In the genomic region with DNA sequence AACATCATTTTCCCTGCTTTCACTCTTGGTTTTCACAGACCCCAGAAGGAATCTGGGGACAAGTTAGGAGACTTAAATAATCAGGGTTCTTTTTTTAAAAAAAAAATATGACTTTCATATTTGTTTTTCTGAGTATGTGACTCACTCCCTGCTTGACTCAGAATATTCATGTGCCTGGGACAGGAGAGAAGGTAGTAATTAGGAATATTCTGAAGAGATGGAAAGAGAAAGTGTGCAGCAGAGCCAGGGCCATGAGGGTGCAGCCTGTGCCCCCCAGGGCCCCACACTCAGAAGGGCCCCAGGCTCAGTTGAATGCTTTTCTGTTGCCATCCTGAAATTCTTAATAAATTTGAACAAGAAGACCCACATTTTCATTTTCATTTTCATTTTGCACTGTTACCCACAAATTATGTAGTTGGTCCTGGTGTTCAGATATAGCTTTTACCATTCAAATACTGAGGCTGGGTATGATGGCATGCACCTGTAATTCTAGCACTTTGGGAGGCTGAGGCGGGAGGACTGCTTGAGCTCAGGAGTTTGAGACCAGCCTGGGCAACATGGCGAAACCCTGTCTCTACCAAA, we compare ENCODE assay signal across 13 cellular contexts. TPM values are rescaled to one million over a fixed set of nuclear protein-coding genes. Genes with fewer than 3 reads are reported as not detected.
DNase-seq lines count a peak whose midpoint lies in the region; ATAC-seq, FAIRE-seq and TF ChIP-seq lines count a peak whose summit lies in the region.
"Had no signal": no experiment of that assay in that cellular context is flagged by ENCODE, and none has a peak within 500 bp of the region (broad histone marks: within the 10 kb centered on the region; RNA-seq: fewer than 3 reads in every experiment).

No MANE protein-coding gene starts in this region.

- peaks cover 20% of the 10 kb centered on the region for H3K4me1 Mint-ChIP-seq in activated CD8-positive, alpha-beta T cell treated with anti-CD3 and anti-CD28 coated beads, Interleukin-2, amount 10 ng/mL, durations not matched to agents 7 days and 5 days (ENCODE audit: low read depth)

- DNase-seq in GM12891 (ENCODE audit: insufficient read length, low spot score) = no peak
- DNase-seq in activated CD8-positive, alpha-beta T cell treated with anti-CD3 and anti-CD28 coated beads, Interleukin-2, amount 10 ng/mL, durations not matched to agents 7 days and 5 days = no peak
- peak; percentile 11 to 14 for DNase-seq in fibroblast of lung (ENCODE audit: low read depth in 2 of 2)
- DNase-seq in superior temporal gyrus (ENCODE audit: extremely low spot score) = no peak
- DNase-seq in erythroblast (lab: John Stamatoyannopoulos, UW) = no peak
- DNase-seq in NCI-H1048 (lab: John Stamatoyannopoulos, UW) = no peak
- DNase-seq: NCI-H146, NCI-H345, ovary had no signal

- H3K9me3 ChIP-seq in fibroblast of lung (ENCODE audit: control insufficient read depth, insufficient read depth, low read depth, low read length) = no peaks in the 10 kb centered on the region
- H3K9me3 ChIP-seq: ovary had no signal

- no peak overlapping the region for H3K27ac ChIP-seq in fibroblast of lung (ENCODE audit: insufficient read depth, low read length)
- H3K27ac ChIP-seq: ovary, SJSA1 had no signal

- peak; percentile 28 for FAIRE-seq in GM12891 (lab: Jason Lieb, UNC)

- no peak overlapping the region for H3K4me3 Mint-ChIP-seq in activated CD8-positive, alpha-beta T cell treated with anti-CD3 and anti-CD28 coated beads, Interleukin-2, amount 10 ng/mL, durations not matched to agents 7 days and 5 days

- no peak overlapping the region for H3K9ac ChIP-seq in fibroblast of lung (ENCODE audit: insufficient read depth, low read length)

- H3K79me2 ChIP-seq in fibroblast of lung (ENCODE audit: control insufficient read depth, insufficient read depth, low read length) = no peaks in the 10 kb centered on the region

- H3K36me3 ChIP-seq in fibroblast of lung (ENCODE audit: control insufficient read depth, insufficient read depth, low read length) = no peaks in the 10 kb centered on the region
- H3K36me3 ChIP-seq: ovary, SJSA1 had no signal

- no peak overlapping the region for H2AFZ ChIP-seq in fibroblast of lung (ENCODE audit: low read length)

- no peak for TF ChIP-seq POLR2A in GM12891 (IDR thresholded peaks at IDR 0.05; ENCODE audit: low read depth, low read length)
- no peak for TF ChIP-seq POLR2A in erythroblast (IDR thresholded peaks at IDR 0.05; ENCODE audit: low read length)

- peak; percentile 38 for ATAC-seq in GM21381 (IDR thresholded peaks at IDR 0.05; ENCODE audit: unreplicated experiment)
- ATAC-seq in activated CD8-positive, alpha-beta T cell treated with anti-CD3 and anti-CD28 coated beads, Interleukin-2, amount 10 ng/mL, durations not matched to agents 7 days and 5 days = peak; percentile 33
- ATAC-seq in HG02885 (IDR thresholded peaks at IDR 0.05; ENCODE audit: poor library complexity, unreplicated experiment) = no peak

- H3K27ac Mint-ChIP-seq in activated CD8-positive, alpha-beta T cell treated with anti-CD3 and anti-CD28 coated beads, Interleukin-2, amount 10 ng/mL, durations not matched to agents 7 days and 5 days = peak overlapping the region; percentile 70

- peak overlapping the region; percentile 59 for H3K4me2 ChIP-seq in fibroblast of lung (ENCODE audit: extremely low read depth, insufficient read depth, low read length)
- H3K4me2 ChIP-seq: smooth muscle cell had no signal

- peaks cover 3% of the 10 kb centered on the region for H3K4me1 ChIP-seq in fibroblast of lung (ENCODE audit: control insufficient read depth, extremely low read depth, insufficient read depth, low read length)
- H3K4me1 ChIP-seq: SJSA1 had no signal

- CTCF ChIA-PET in activated CD8-positive, alpha-beta T cell treated with anti-CD3 and anti-CD28 coated beads, Interleukin-2, amount 10 ng/mL, durations not matched to agents 7 days and 5 days (lab: Charles Lee) = interaction anchor here (0.6 to 7.4 kb wide), 7 partner anchors 20 to 397 kb away, joined by 3 to 47 read pairs (median 3); no protein-coding TSS in a partner anchor

- no peak overlapping the region for H3K4me3 ChIP-seq in fibroblast of lung (replicated peaks in 1 of 4; ENCODE audit: control extremely low read depth in 1 of 4, insufficient read depth in 1 of 4, low read depth in 3 of 4, low read length in 4 of 4)
- H3K4me3 ChIP-seq: ovary, SJSA1, smooth muscle cell had no signal

- POLR2A ChIA-PET in activated CD8-positive, alpha-beta T cell treated with anti-CD3 and anti-CD28 coated beads, Interleukin-2, amount 10 ng/mL, durations not matched to agents 7 days and 5 days (lab: Charles Lee) = interaction anchor here (0.8 kb wide), 1 partner anchor 11 kb away, joined by 6 read pairs; the partner anchor contains the start of gene LONP2

- H3K27me3 ChIP-seq in fibroblast of lung (ENCODE audit: control insufficient read depth, insufficient read depth, low read length) = no peaks in the 10 kb centered on the region
- H3K27me3 ChIP-seq: ovary, SJSA1 had no signal

- no peaks in the 10 kb centered on the region for H3K9me3 Mint-ChIP-seq in activated CD8-positive, alpha-beta T cell treated with anti-CD3 and anti-CD28 coated beads, Interleukin-2, amount 10 ng/mL, durations not matched to agents 7 days and 5 days (ENCODE audit: insufficient read depth)

- H4K20me1 ChIP-seq in fibroblast of lung (ENCODE audit: control insufficient read depth, extremely low read depth, insufficient read depth, low read length) = no peaks in the 10 kb centered on the region

- TF ChIP-seq CTCF in fibroblast of lung (conservative IDR thresholded peaks at IDR 0.05 in 1 of 2, IDR thresholded peaks at IDR 0.05 in 1 of 2; ENCODE audit: low read depth in 1 of 2, low read length in 2 of 2) = no peak

- H3K36me3 Mint-ChIP-seq in activated CD8-positive, alpha-beta T cell treated with anti-CD3 and anti-CD28 coated beads, Interleukin-2, amount 10 ng/mL, durations not matched to agents 7 days and 5 days (ENCODE audit: low read depth) = no peaks in the 10 kb centered on the region

- no peaks in the 10 kb centered on the region for H3K27me3 Mint-ChIP-seq in activated CD8-positive, alpha-beta T cell treated with anti-CD3 and anti-CD28 coated beads, Interleukin-2, amount 10 ng/mL, durations not matched to agents 7 days and 5 days (ENCODE audit: low read depth)

TF ChIP-seq in GM12891, 5 proteins besides CTCF, POLR2A, EP300 and RAD21:
- no peak for TF ChIP-seq TAF1 (IDR thresholded peaks at IDR 0.05; ENCODE audit: low read depth, low read length)
- no peak for TF ChIP-seq POLR2AphosphoS5 (IDR thresholded peaks at IDR 0.05; ENCODE audit: low read depth, low read length)
- TF ChIP-seq PAX5 (IDR thresholded peaks at IDR 0.05; ENCODE audit: insufficient read depth, low read length, severe bottlenecking) = no peak
- TF ChIP-seq POU2F2 (IDR thresholded peaks at IDR 0.05; ENCODE audit: low read depth, low read length) = no peak
- no peak for TF ChIP-seq SPI1 (IDR thresholded peaks at IDR 0.05; ENCODE audit: low read depth, low read length)

RNA-seq across cellular contexts. Expression of gene LONP2, which starts 11.6 kb away (rescaled TPM):
- polyA plus RNA-seq in GM12891 (2012; ENCODE audit: low read depth, missing spikeins) = 25.7 TPM
- total RNA-seq in activated CD8-positive, alpha-beta T cell treated with anti-CD3 and anti-CD28 coated beads, Interleukin-2, amount 10 ng/mL, durations not matched to agents 7 days and 5 days = 10 to 100 TPM; 54.2 to 54.5 TPM
- 50.3 and 60.8 TPM in 2 replicates for total RNA-seq in fibroblast of lung
- 38.4 and 44.0 TPM in 2 replicates for polyA plus RNA-seq in fibroblast of lung
- 33.0 and 33.1 TPM in 2 replicates for polyA plus RNA-seq in fibroblast of lung (2012)
- polyA minus RNA-seq in fibroblast of lung (ENCODE audit: low replicate concordance) = 31.7 and 36.8 TPM in 2 replicates

RNA-seq across cellular contexts. Expression of gene ABCC11, which starts 14.8 kb away (rescaled TPM):
- not detected for polyA plus RNA-seq in GM12891 (2012; ENCODE audit: low read depth, missing spikeins)
- total RNA-seq in activated CD8-positive, alpha-beta T cell treated with anti-CD3 and anti-CD28 coated beads, Interleukin-2, amount 10 ng/mL, durations not matched to agents 7 days and 5 days = not detected
- total RNA-seq in fibroblast of lung = under 0.01 and 0.17 TPM in 2 replicates
- 0.20 and 0.25 TPM in 2 replicates for polyA plus RNA-seq in fibroblast of lung
- polyA plus RNA-seq in fibroblast of lung (2012) = 0.15 and 0.17 TPM in 2 replicates
- 0.08 and 1.4 TPM in 2 replicates for polyA minus RNA-seq in fibroblast of lung (ENCODE audit: low replicate concordance)
- total RNA-seq: SJSA1, smooth muscle cell had no signal
- polyA plus RNA-seq: smooth muscle cell had no signal

Comparison
In these comparisons a context has a peak if more than half of its experiments do, and no peak if none do; other contexts are left out.
1. DNase-seq: peak in fibroblast of lung (2 of 2); none in GM12891 (single experiment), activated CD8-positive, alpha-beta T cell treated with anti-CD3 and anti-CD28 coated beads, Interleukin-2, amount 10 ng/mL, durations not matched to agents 7 days and 5 days (single experiment), superior temporal gyrus (single experiment), erythroblast (0 of 2) and NCI-H1048 (single experiment).